Comparison of ENCODE assay signal across 10 cellular contexts in the genomic region with DNA sequence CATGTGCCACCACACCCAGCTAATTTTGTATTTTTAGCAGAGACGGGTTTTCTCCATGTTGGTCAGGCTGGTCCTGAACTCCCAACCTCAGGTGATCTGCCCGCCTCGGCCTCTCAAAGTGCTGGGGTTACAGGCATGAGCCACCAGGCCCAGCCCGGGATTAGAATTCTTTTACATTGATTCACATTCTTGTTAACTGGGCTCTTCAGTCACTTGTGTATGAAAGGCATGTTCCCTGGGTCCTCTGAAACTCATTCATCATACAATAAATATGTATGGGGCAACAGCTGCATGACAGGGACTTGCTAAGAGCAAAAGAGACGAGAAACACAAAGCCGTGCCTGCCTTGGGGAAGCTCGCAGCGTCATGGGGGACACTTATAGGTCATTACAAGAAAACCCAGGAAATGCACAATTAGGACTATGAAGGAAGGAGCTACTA. TPM values are rescaled to one million over a fixed set of nuclear protein-coding genes. Genes with fewer than 3 reads are reported as not detected.
A peak's percentile ranks its signal among the peaks of the same experiment; 100 is the strongest.
DNase-seq lines count a peak whose midpoint lies in the region; ATAC-seq and TF ChIP-seq lines count a peak whose summit lies in the region.
"Not testable (repeated sequence)": the region's sequence is repeated elsewhere in the genome, so short reads cannot be mapped to it uniquely, and the experiment has no call there.
"Had no signal": no experiment of that assay in that cellular context is flagged by ENCODE, and none has a peak within 500 bp of the region (broad histone marks: within the 10 kb centered on the region; RNA-seq: fewer than 3 reads in every experiment).

No MANE protein-coding gene starts in this region.

- H3K4me2 ChIP-seq in Karpas-422 (ENCODE audit: low read depth, low read length, poor library complexity, severe bottlenecking): peak overlapping the region; percentile 52
- H3K4me2 ChIP-seq in parathyroid adenoma (ENCODE audit: low read length): not testable (repeated sequence)

- not testable (repeated sequence) for H3K27me3 ChIP-seq in BJ (ENCODE audit: control insufficient read depth, insufficient read depth, low read length); Karpas-422 (ENCODE audit: low read length); adipocyte (replicated peaks; ENCODE audit: control insufficient read depth, insufficient read depth, low read length); foreskin keratinocyte; layer of hippocampus (ENCODE audit: control insufficient read depth, insufficient read depth, low read length); parathyroid adenoma (ENCODE audit: control insufficient read depth, insufficient read depth, low read length)

- peak overlapping the region; percentile 65 for H3K9ac ChIP-seq in Karpas-422 (ENCODE audit: low read length)
- H3K9ac ChIP-seq in adipocyte (ENCODE audit: low read length); parathyroid adenoma: not testable (repeated sequence)

- not testable (repeated sequence) for H3K4me3 ChIP-seq in BJ (ENCODE audit: low read depth, low read length); Karpas-422 (ENCODE audit: low read length); adipocyte (ENCODE audit: low read length); coronary artery; parathyroid adenoma (ENCODE audit: low read depth, low read length)

- H3K4me1 ChIP-seq in Karpas-422 (ENCODE audit: low read length) (peaks cover 86% of the 10 kb centered on the region), adipocyte (ENCODE audit: control insufficient read depth, insufficient read depth, low read length) (peaks cover 47% of the 10 kb centered on the region), parathyroid adenoma (peaks cover 83% of the 10 kb centered on the region)
- not testable (repeated sequence) for H3K4me1 ChIP-seq in foreskin keratinocyte

- CTCF ChIA-PET in BJ (lab: Yijun Ruan, JAX): interaction anchor here (0.9 to 2.1 kb wide), 4 partner anchors 9 to 127 kb away, joined by 3 to 19 read pairs (median 4); no protein-coding TSS in a partner anchor

- not testable (repeated sequence) for H3K9me2 ChIP-seq in Karpas-422 (replicated peaks; ENCODE audit: insufficient read depth, low read length)

- H4K20me1 ChIP-seq in Karpas-422 (ENCODE audit: insufficient read depth, low read depth, low read length): not testable (repeated sequence)

- H3K36me3 ChIP-seq in BJ (ENCODE audit: control insufficient read depth, insufficient read depth, low read length); Karpas-422 (ENCODE audit: insufficient read depth, low read length); adipocyte (ENCODE audit: control insufficient read depth, insufficient read depth, low read length, severe bottlenecking); parathyroid adenoma (ENCODE audit: control insufficient read depth, insufficient read depth, low read length): not testable (repeated sequence)

- H3K27ac ChIP-seq in Karpas-422 (ENCODE audit: low read length) (peak overlapping the region; percentile 95), layer of hippocampus (ENCODE audit: low read depth, low read length) (peak overlapping the region; percentile 90), parathyroid adenoma (peak overlapping the region; percentile 99), temporal lobe (ENCODE audit: low read depth, low read length) (peak overlapping the region; percentile 97)
- not testable (repeated sequence) for H3K27ac ChIP-seq in coronary artery, foreskin keratinocyte

- TF ChIP-seq CTCF in BJ (IDR thresholded peaks at IDR 0.05; ENCODE audit: insufficient read depth, low read depth, low read length); coronary artery (IDR thresholded peaks at IDR 0.05); foreskin keratinocyte (conservative IDR thresholded peaks at IDR 0.05); parathyroid adenoma (IDR thresholded peaks at IDR 0.05): not testable (repeated sequence)

- H2AFZ ChIP-seq in Karpas-422 (ENCODE audit: low read length); parathyroid adenoma: not testable (repeated sequence)

- POLR2A ChIA-PET in BJ (lab: Charles Lee): not testable (repeated sequence)

- ATAC-seq in foreskin keratinocyte: not testable (repeated sequence)

- not testable (repeated sequence) for H3K9me3 ChIP-seq in Karpas-422 (ENCODE audit: low read length); adipocyte (ENCODE audit: control insufficient read depth, low read length); parathyroid adenoma (ENCODE audit: control insufficient read depth, low read length)

- DNase-seq in BJ (ENCODE audit: low read depth) (peak; percentile 9), adipocyte (ENCODE audit: low read depth) (peak; percentile 25), coronary artery (ENCODE audit: low spot score) (peak; percentile 40), foreskin keratinocyte (peak; percentile 50 to 91)
- DNase-seq in Karpas-422: not testable (repeated sequence)

- H3K79me2 ChIP-seq in Karpas-422 (ENCODE audit: low read length); parathyroid adenoma: not testable (repeated sequence)

RNA-seq across cellular contexts. Expression of gene BCDIN3D, which starts 28.9 kb away (rescaled TPM):
- 2.6 and 3.5 TPM in 2 replicates for polyA plus RNA-seq in BJ (2011; rRNA removed)
- polyA minus RNA-seq in BJ (2011; rRNA and poly(A)+ RNA removed): 1.6 and 2.5 TPM in 2 replicates
- 5.8 and 10.2 TPM in 2 replicates for total RNA-seq in Karpas-422 (2014; rRNA removed; shearing (Covaris generic); ENCODE audit: low replicate concordance)
- total RNA-seq in foreskin keratinocyte: 2.9 and 3.0 TPM in 2 replicates
- polyA plus RNA-seq in foreskin keratinocyte: 2.4 and 2.8 TPM in 2 replicates
- total RNA-seq in temporal lobe: 4.7 TPM

RNA-seq across cellular contexts. Expression of gene FAIM2, which starts 31.9 kb away (rescaled TPM):
- polyA plus RNA-seq in BJ (2011; rRNA removed): 1.4 and 3.6 TPM in 2 replicates
- 1.5 and 3.5 TPM in 2 replicates for polyA minus RNA-seq in BJ (2011; rRNA and poly(A)+ RNA removed)
- total RNA-seq in Karpas-422 (2014; rRNA removed; shearing (Covaris generic); ENCODE audit: low replicate concordance): 27.4 and 49.8 TPM in 2 replicates
- total RNA-seq in foreskin keratinocyte: not detected in 2 replicates
- polyA plus RNA-seq in foreskin keratinocyte: not detected in 2 replicates
- total RNA-seq in temporal lobe: 24.6 TPM
- total RNA-seq: G401, H7 had no signal

RNA-seq across cellular contexts. Expression of gene NCKAP5L, which starts 43.6 kb away (rescaled TPM):
- polyA plus RNA-seq in BJ (2011; rRNA removed): 7.3 and 13.2 TPM in 2 replicates
- 16.9 and 19.7 TPM in 2 replicates for polyA minus RNA-seq in BJ (2011; rRNA and poly(A)+ RNA removed)
- total RNA-seq in Karpas-422 (2014; rRNA removed; shearing (Covaris generic); ENCODE audit: low replicate concordance): 17.3 and 25.2 TPM in 2 replicates
- total RNA-seq in foreskin keratinocyte: 15.7 and 16.2 TPM in 2 replicates
- 8.8 and 9.1 TPM in 2 replicates for polyA plus RNA-seq in foreskin keratinocyte
- total RNA-seq in temporal lobe: 9.3 TPM

Comparison
In these comparisons a context has a peak if more than half of its experiments do, and no peak if none do; other contexts are left out.
1. RNA of gene FAIM2, which starts 31.9 kb away (total RNA-seq): 27.4 to 49.8 TPM in Karpas-422 and 24.6 TPM in temporal lobe (single experiment); not detected in foreskin keratinocyte; every median in the first group is over 10 times any median in the second.